Comparison of ENCODE assay signal across 1 cellular context in genomic region chr6:41488064-41488391, GRCh38.
A peak's percentile ranks its signal among the peaks of the same experiment; 100 is the strongest.
TF ChIP-seq lines count a peak whose summit lies in the region.

No MANE protein-coding gene starts in this region.

TF ChIP-seq in H1, 55 proteins besides CTCF, POLR2A, EP300 and RAD21:
- 0 out of 2 replicates have a peak, but pooled peaks have one; percentile 7 for TF ChIP-seq SUZ12 (IDR thresholded peaks at IDR 0.05; ENCODE audit: low read length)
- TF ChIP-seq KDM4A (IDR thresholded peaks at IDR 0.05; ENCODE audit: low read depth, low read length, severe bottlenecking): no peak
TF ChIP-seq in H1: peak in this region for 1.
